In genomic region chr1:15156807-15157380, GRCh38 we compare ENCODE assay signal across 13 cellular contexts. TPM values are rescaled to one million over a fixed set of nuclear protein-coding genes. Genes with fewer than 3 reads are reported as not detected.
DNase-seq lines count a peak whose midpoint lies in the region; ATAC-seq and TF ChIP-seq lines count a peak whose summit lies in the region.
"Had no signal": no experiment of that assay in that cellular context is flagged by ENCODE, and none has a peak within 500 bp of the region (broad histone marks: within the 10 kb centered on the region; RNA-seq: fewer than 3 reads in every experiment).

No MANE protein-coding gene starts in this region.

- no peak for DNase-seq in activated CD4-positive, alpha-beta T cell treated with anti-CD3 and anti-CD28 coated beads, Interleukin-2, amount 10 ng/mL, durations not matched to agents 7 days and 5 days
- no peak for DNase-seq in activated CD4-positive, alpha-beta T cell treated with anti-CD3 and anti-CD28 coated beads for 48 hours
- DNase-seq in NCI-H82 treated with DMSO at 0.1 percent for 48 hours (lab: John Stamatoyannopoulos, UW; ENCODE audit: unreplicated experiment) (peak; percentile 44), fibroblast of villous mesenchyme (ENCODE audit: low read depth) (peak; percentile 58), stomach (no peak), GM10248 (ENCODE audit: extremely low spot score) (no peak), COR-L47 (lab: John Stamatoyannopoulos, UW) (no peak)
- DNase-seq: amniotic stem cell; effector memory CD4-positive, alpha-beta T cell; NCI-H774 had no signal

- ATAC-seq in HG03025 (IDR thresholded peaks at IDR 0.05; ENCODE audit: low FRiP score, unreplicated experiment), result no peak

- H3K4me3 ChIP-seq in fibroblast of villous mesenchyme (ENCODE audit: low read depth, low read length) (peak overlapping the region; percentile 45), stomach (peak overlapping the region in 1 of 4 donors; percentile 75)
- H3K4me3 ChIP-seq: lung had no signal

- no peaks in the 10 kb centered on the region for H3K9me3 ChIP-seq in stomach

- H3K4me1 Mint-ChIP-seq in activated CD4-positive, alpha-beta T cell treated with anti-CD3 and anti-CD28 coated beads, Interleukin-2, amount 10 ng/mL, durations not matched to agents 7 days and 5 days, result peaks cover 41% of the 10 kb centered on the region

- H3K4me3 Mint-ChIP-seq in activated CD4-positive, alpha-beta T cell treated with anti-CD3 and anti-CD28 coated beads, Interleukin-2, amount 10 ng/mL, durations not matched to agents 7 days and 5 days, result no peak overlapping the region
- H3K4me3 Mint-ChIP-seq: activated CD4-positive, alpha-beta memory T cell treated with anti-CD3 and anti-CD28 coated beads for 36 hours had no signal

- POLR2A ChIA-PET in activated CD4-positive, alpha-beta T cell treated with anti-CD3 and anti-CD28 coated beads, Interleukin-2, amount 10 ng/mL, durations not matched to agents 7 days and 5 days (lab: Charles Lee), result interaction anchor here (0.7 kb wide), 1 partner anchor 74 kb away, joined by 3 read pairs; no protein-coding TSS in a partner anchor
- POLR2A ChIA-PET in GM10248 (lab: Yijun Ruan, JAX), result no interaction called here

- peaks cover 3% of the 10 kb centered on the region for H3K36me3 Mint-ChIP-seq in activated CD4-positive, alpha-beta T cell treated with anti-CD3 and anti-CD28 coated beads, Interleukin-2, amount 10 ng/mL, durations not matched to agents 7 days and 5 days (ENCODE audit: low read depth)
- H3K36me3 Mint-ChIP-seq: activated CD4-positive, alpha-beta memory T cell treated with anti-CD3 and anti-CD28 coated beads for 36 hours had no signal

- TF ChIP-seq POLR2A in stomach (IDR thresholded peaks at IDR 0.05), result no peak

- H3K27me3 ChIP-seq in stomach, result peaks cover 0 to 28% (median 8%) of the 10 kb centered on the region in 3 donors

- no peak for TF ChIP-seq CTCF in fibroblast of villous mesenchyme (IDR thresholded peaks at IDR 0.05; ENCODE audit: insufficient read depth, low read depth, low read length)
- no peak for TF ChIP-seq CTCF in stomach (IDR thresholded peaks at IDR 0.05)
- no peak for TF ChIP-seq CTCF in GM10248 (IDR thresholded peaks at IDR 0.05; ENCODE audit: control extremely low read depth, extremely low read depth, low read depth, missing control alignments)

- no peaks in the 10 kb centered on the region for H3K36me3 ChIP-seq in stomach

- H3K4me1 ChIP-seq in stomach, result peaks cover 65 to 90% (median 78%) of the 10 kb centered on the region in 4 donors

- CTCF ChIA-PET in activated CD4-positive, alpha-beta T cell treated with anti-CD3 and anti-CD28 coated beads, Interleukin-2, amount 10 ng/mL, durations not matched to agents 7 days and 5 days (lab: Charles Lee), result interaction anchor here (0.5 to 1.5 kb wide), 4 partner anchors 10 to 85 kb away, joined by 3 to 5 read pairs (median 3); no protein-coding TSS in a partner anchor
- CTCF ChIA-PET in GM10248 (lab: Yijun Ruan, JAX), result interaction anchor here (1.1 to 2.8 kb wide), 2 partner anchors 28 to 148 kb away, joined by 3 to 13 read pairs; no protein-coding TSS in a partner anchor

- TF ChIP-seq EP300 in stomach (IDR thresholded peaks at IDR 0.05), result no peak

- H3K27me3 Mint-ChIP-seq in activated CD4-positive, alpha-beta T cell treated with anti-CD3 and anti-CD28 coated beads, Interleukin-2, amount 10 ng/mL, durations not matched to agents 7 days and 5 days, result peaks cover 32% of the 10 kb centered on the region

- intact Hi-C loops in stomach (cut with DNase I; ENCODE audit: low total_unique reads), result loop anchor here (5.0 kb wide), 1 partner anchor 40 kb away; no protein-coding TSS in a partner anchor

- H3K9me3 Mint-ChIP-seq in activated CD4-positive, alpha-beta T cell treated with anti-CD3 and anti-CD28 coated beads, Interleukin-2, amount 10 ng/mL, durations not matched to agents 7 days and 5 days, result no peaks in the 10 kb centered on the region
- H3K9me3 Mint-ChIP-seq: activated CD4-positive, alpha-beta memory T cell treated with anti-CD3 and anti-CD28 coated beads for 36 hours had no signal

- WGBS in stomach, 5 donors, result 27 to 53% (median 43%) methylated on average over 9 of the region's 9 CpGs

- H3K27ac Mint-ChIP-seq in activated CD4-positive, alpha-beta T cell treated with anti-CD3 and anti-CD28 coated beads, Interleukin-2, amount 10 ng/mL, durations not matched to agents 7 days and 5 days, result peak overlapping the region; percentile 37
- H3K27ac Mint-ChIP-seq: activated CD4-positive, alpha-beta memory T cell treated with anti-CD3 and anti-CD28 coated beads for 36 hours had no signal

- peak overlapping the region; percentile 62 to 99 (median 97) for H3K27ac ChIP-seq in stomach

RNA-seq across cellular contexts. Expression of gene TMEM51, which starts 3.3 kb away (rescaled TPM):
- not detected for total RNA-seq in activated CD4-positive, alpha-beta T cell treated with anti-CD3 and anti-CD28 coated beads, Interleukin-2, amount 10 ng/mL, durations not matched to agents 7 days and 5 days
- total RNA-seq in fibroblast of villous mesenchyme (14.8 and 18.6 TPM in 2 replicates), stomach (10 to 100 TPM in 4 of 5 donors, 1 to 10 TPM in 1; 1.2 to 32.2 (median 13.8) TPM)
- 10 to 100 TPM; 13.6 to 18.2 (median 17.2) TPM for polyA plus RNA-seq in stomach
- total RNA-seq: activated CD4-positive, alpha-beta memory T cell treated with anti-CD3 and anti-CD28 coated beads for 36 hours had no signal

Comparison
In these comparisons a context has a peak if more than half of its experiments do, and no peak if none do; other contexts are left out.
1. DNase-seq: peak in NCI-H82 treated with DMSO at 0.1 percent for 48 hours (single experiment) and fibroblast of villous mesenchyme (single experiment); none in activated CD4-positive, alpha-beta T cell treated with anti-CD3 and anti-CD28 coated beads, Interleukin-2, amount 10 ng/mL, durations not matched to agents 7 days and 5 days (single experiment), activated CD4-positive, alpha-beta T cell treated with anti-CD3 and anti-CD28 coated beads for 48 hours (single experiment), stomach (single experiment), GM10248 (single experiment) and COR-L47 (single experiment).